In the genomic region with DNA sequence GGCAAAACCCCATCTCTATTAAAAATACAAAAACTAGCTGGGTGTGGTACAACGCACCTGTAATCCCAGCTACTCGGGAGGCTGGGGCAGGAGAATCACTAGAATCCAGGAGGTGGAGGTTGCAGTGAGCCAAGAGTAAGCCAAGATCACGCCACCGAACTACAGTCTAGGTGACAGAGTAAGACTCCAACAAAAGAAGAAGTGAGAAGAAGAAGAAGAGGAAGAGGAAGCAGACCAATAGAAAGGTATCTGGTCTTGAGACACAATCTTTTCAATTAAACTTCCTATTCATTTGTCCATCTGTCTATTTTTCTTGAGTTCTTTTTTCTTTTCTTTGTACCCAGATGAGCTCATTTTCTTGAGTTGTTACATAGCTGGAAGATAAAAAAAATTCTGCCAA, we compare ENCODE assay signal across 24 cellular contexts.
"Had no signal": no experiment of that assay in that cellular context is flagged by ENCODE, and none has a peak within 500 bp of the region (broad histone marks: within the 10 kb centered on the region; RNA-seq: fewer than 3 reads in every experiment).

No MANE protein-coding gene starts in this region.

- ATAC-seq: activated T-helper 17 cell treated with anti-CD3 and anti-CD28 coated beads, Interleukin-2, amount 50 U/mL, for 72 hours; effector memory CD8-positive, alpha-beta T cell had no signal

- H3K4me3 ChIP-seq: cardiac muscle cell, esophagus squamous epithelium, left ventricle myocardium inferior, prostate gland, right atrium auricular region, thyroid gland had no signal

- H3K9me3 ChIP-seq: esophagus squamous epithelium, prostate gland, right atrium auricular region, thyroid gland had no signal

- H3K4me1 Mint-ChIP-seq: activated CD4-positive, alpha-beta memory T cell treated with anti-CD3 and anti-CD28 coated beads, Interleukin-2, amount 10 ng/mL, durations not matched to agents 7 days and 5 days; activated naive CD8-positive, alpha-beta T cell treated with anti-CD3 and anti-CD28 coated beads for 36 hours; activated T-helper 17 cell treated with anti-CD3 and anti-CD28 coated beads, Interleukin-2, amount 50 U/mL, for 72 hours; immature natural killer cell had no signal

- H3K36me3 Mint-ChIP-seq: activated naive CD8-positive, alpha-beta T cell treated with anti-CD3 and anti-CD28 coated beads for 36 hours; immature natural killer cell had no signal

- H3K36me3 ChIP-seq: cardiac muscle cell, esophagus squamous epithelium, left ventricle myocardium inferior, prostate gland, right atrium auricular region, thyroid gland had no signal

- H3K4me3 Mint-ChIP-seq: activated B cell treated with CpG ODN at 0.5 μM for 24 hours; activated CD4-positive, alpha-beta memory T cell treated with anti-CD3 and anti-CD28 coated beads, Interleukin-2, amount 10 ng/mL, durations not matched to agents 7 days and 5 days; activated naive CD8-positive, alpha-beta T cell treated with anti-CD3 and anti-CD28 coated beads for 36 hours; activated T-helper 17 cell treated with anti-CD3 and anti-CD28 coated beads, Interleukin-2, amount 50 U/mL, for 72 hours; dendritic cell treated with granulocyte-macrophage colony-stimulating factor and Interleukin-4, amounts not matched to agents 40 ng/mL and 50 ng/mL, for 4 days; effector memory CD8-positive, alpha-beta T cell; immature natural killer cell; neural crest cell had no signal

- H3K27me3 Mint-ChIP-seq: activated B cell treated with CpG ODN at 0.5 μM for 24 hours; activated CD4-positive, alpha-beta memory T cell treated with anti-CD3 and anti-CD28 coated beads, Interleukin-2, amount 10 ng/mL, durations not matched to agents 7 days and 5 days; activated naive CD8-positive, alpha-beta T cell treated with anti-CD3 and anti-CD28 coated beads for 36 hours; dendritic cell treated with granulocyte-macrophage colony-stimulating factor and Interleukin-4, amounts not matched to agents 40 ng/mL and 50 ng/mL, for 4 days had no signal

- H3K27me3 ChIP-seq: cardiac muscle cell, esophagus squamous epithelium, right atrium auricular region, thyroid gland had no signal

- H3K9me3 Mint-ChIP-seq: activated CD4-positive, alpha-beta memory T cell treated with anti-CD3 and anti-CD28 coated beads, Interleukin-2, amount 10 ng/mL, durations not matched to agents 7 days and 5 days; activated T-helper 17 cell treated with anti-CD3 and anti-CD28 coated beads, Interleukin-2, amount 50 U/mL, for 72 hours; effector memory CD8-positive, alpha-beta T cell had no signal

- H3K27ac Mint-ChIP-seq: activated B cell treated with CpG ODN at 0.5 μM for 24 hours; activated CD4-positive, alpha-beta memory T cell treated with anti-CD3 and anti-CD28 coated beads, Interleukin-2, amount 10 ng/mL, durations not matched to agents 7 days and 5 days; activated naive CD8-positive, alpha-beta T cell treated with anti-CD3 and anti-CD28 coated beads for 36 hours; activated T-helper 17 cell treated with anti-CD3 and anti-CD28 coated beads, Interleukin-2, amount 50 U/mL, for 72 hours; dendritic cell treated with granulocyte-macrophage colony-stimulating factor and Interleukin-4, amounts not matched to agents 40 ng/mL and 50 ng/mL, for 4 days; effector memory CD8-positive, alpha-beta T cell; immature natural killer cell had no signal

- H3K4me1 ChIP-seq: esophagus squamous epithelium, left ventricle myocardium inferior, prostate gland, right atrium auricular region had no signal

- H3K27ac ChIP-seq: cardiac muscle cell, esophagus squamous epithelium, left ventricle myocardium inferior, prostate gland, right atrium auricular region, thyroid gland had no signal

- DNase-seq: activated B cell treated with CpG ODN at 0.5 μM for 24 hours; activated CD4-positive, alpha-beta memory T cell treated with anti-CD3 and anti-CD28 coated beads, Interleukin-2, amount 10 ng/mL, durations not matched to agents 7 days and 5 days; activated CD4-positive, alpha-beta T cell treated with anti-CD3 and anti-CD28 coated beads for 48 hours; activated naive CD4-positive, alpha-beta T cell; activated naive CD8-positive, alpha-beta T cell treated with anti-CD3 and anti-CD28 coated beads for 36 hours; activated T-cell treated with anti-CD3 and anti-CD28 coated beads, Interleukin-2, amount 50 U/mL, for 1 hour; amniotic stem cell; effector memory CD8-positive, alpha-beta T cell; esophagus squamous epithelium; immature natural killer cell; kidney glomerular epithelial cell; left ventricle myocardium inferior; mammary epithelial cell; stimulated activated CD4-positive, alpha-beta T cell treated with anti-CD3 and anti-CD28 coated beads, Interleukin-12 subunit alpha, Interleukin-12 subunit beta, amount 100 ng/mL, for 4 hours; stimulated activated CD4-positive, alpha-beta T cell treated with anti-CD3 and anti-CD28 coated beads, Interleukin-1b, Interleukin-23, amount 100 ng/mL, for 48 hours; stimulated activated CD8-positive, alpha-beta memory T cell treated with anti-CD3 and anti-CD28 coated beads, Interleukin-4, amount 100 ng/mL, for 48 hours; stimulated activated naive CD4-positive, alpha-beta T cell treated with Interleukin-2 at 50 U/mL for 16 hours; thyroid gland had no signal
